Comparison of ENCODE assay signal across 23 cellular contexts in the genomic region with DNA sequence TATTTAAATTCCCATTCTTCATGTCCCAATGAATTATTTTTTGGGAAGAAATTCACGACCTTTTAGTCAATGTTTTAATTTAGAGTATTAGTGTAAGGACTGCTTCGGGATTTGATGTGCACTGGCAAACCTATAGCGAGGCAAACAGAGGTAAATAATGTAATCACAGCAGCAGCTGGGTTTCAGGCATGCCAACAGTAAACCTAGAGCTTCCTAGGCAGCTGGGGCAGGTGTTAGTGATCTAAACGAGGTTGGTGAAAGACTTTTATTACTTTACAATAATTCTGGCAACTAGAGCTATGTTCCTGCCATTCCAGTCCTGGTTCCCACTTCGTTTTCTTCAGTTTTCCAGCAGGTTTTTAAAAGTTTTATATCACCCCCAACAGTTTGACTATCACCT.
"Had no signal": no experiment of that assay in that cellular context is flagged by ENCODE, and none has a peak within 500 bp of the region (broad histone marks: within the 10 kb centered on the region; RNA-seq: fewer than 3 reads in every experiment).

No MANE protein-coding gene starts in this region.

- ATAC-seq: activated CD4-positive, alpha-beta T cell treated with anti-CD3 and anti-CD28 coated beads for 36 hours; activated CD8-positive, alpha-beta memory T cell treated with anti-CD3 and anti-CD28 coated beads, Interleukin-2, amount 10 ng/mL, durations not matched to agents 7 days and 5 days; activated CD8-positive, alpha-beta T cell treated with anti-CD3 and anti-CD28 coated beads, Interleukin-2, amount 10 ng/mL, durations not matched to agents 7 days and 5 days; activated naive CD4-positive, alpha-beta T cell treated with anti-CD3 and anti-CD28 coated beads, Interleukin-2, amount 50 U/mL, for 72 hours; activated T-cell treated with anti-CD3 and anti-CD28 coated beads, Interleukin-2, amount 50 U/mL, for 72 hours; foreskin keratinocyte; heart right ventricle; left lung; lower lobe of right lung; natural killer cell; psoas muscle; stimulated activated effector memory CD8-positive, alpha-beta T cell treated with anti-CD3 and anti-CD28 coated beads, Interleukin-12 subunit alpha, Interleukin-12 subunit beta, amount 100 ng/mL, for 72 hours had no signal

- DNase-seq: activated CD4-positive, alpha-beta T cell treated with anti-CD3 and anti-CD28 coated beads for 36 hours; activated CD4-positive, CD25-positive, alpha-beta regulatory T cell; activated CD8-positive, alpha-beta memory T cell treated with anti-CD3 and anti-CD28 coated beads, Interleukin-2, amount 10 ng/mL, durations not matched to agents 7 days and 5 days; activated CD8-positive, alpha-beta T cell treated with anti-CD3 and anti-CD28 coated beads, Interleukin-2, amount 10 ng/mL, durations not matched to agents 7 days and 5 days; activated naive CD4-positive, alpha-beta T cell; activated T-cell treated with anti-CD3 and anti-CD28 coated beads, Interleukin-2, amount 50 U/mL, for 72 hours; central memory CD4-positive, alpha-beta T cell; endodermal cell; foreskin keratinocyte; heart right ventricle; left lung; lower lobe of right lung; mesenchymal stem cell; natural killer cell; occipital lobe; psoas muscle; sigmoid colon; small intestine; stimulated activated CD4-positive, alpha-beta T cell treated with anti-CD3 and anti-CD28 coated beads, Interleukin-4, amount 100 ng/mL, for 24 hours; trophoblast cell; uterus had no signal
